38 cellular contexts compared by ENCODE assay signal in genomic region chr20:10268636-10269035, GRCh38. TPM values are rescaled to one million over a fixed set of nuclear protein-coding genes. Genes with fewer than 3 reads are reported as not detected.
"Had no signal": no experiment of that assay in that cellular context is flagged by ENCODE, and none has a peak within 500 bp of the region (broad histone marks: within the 10 kb centered on the region; RNA-seq: fewer than 3 reads in every experiment).

No MANE protein-coding gene starts in this region.

- H3K4me2 ChIP-seq: KMS-11 had no signal

- H3K36me3 ChIP-seq: MG63 had no signal

- H3K9ac ChIP-seq: KMS-11 had no signal

- H3K4me3 ChIP-seq: MG63 had no signal

- H3K27ac ChIP-seq: KMS-11 had no signal

- DNase-seq: Karpas-422, Kasumi-1, KG1, MG63, MM.1S, MV-4-11, NCI-H1048, NCI-H1092, NCI-H1092 treated with DMSO at 0.1 percent for 48 hours, NCI-H1105, NCI-H1105 treated with DMSO at 0.1 percent for 48 hours, NCI-H1417, NCI-H1417 treated with DMSO at 0.1 percent for 48 hours, NCI-H1436, NCI-H1436 treated with DMSO at 0.1 percent for 48 hours, NCI-H146, NCI-H1694, NCI-H1694 treated with DMSO at 0.1 percent for 48 hours, NCI-H187, NCI-H187 treated with DMSO at 0.1 percent for 48 hours, NCI-H1930, NCI-H2029, NCI-H2029 treated with DMSO at 0.1 percent for 48 hours, NCI-H2081, NCI-H2081 treated with DMSO at 0.1 percent for 48 hours, NCI-H2107, NCI-H2171, NCI-H2171 treated with DMSO at 0.1 percent for 48 hours, NCI-H2227 treated with DMSO at 0.1 percent for 48 hours, NCI-H226, NCI-H345, NCI-H446, NCI-H446 treated with DMSO at 0.1 percent for 48 hours, NCI-H510A, NCI-H510A treated with DMSO at 0.1 percent for 48 hours, NCI-H524 had no signal

- H3K9me3 ChIP-seq: MG63 had no signal

- H3K27me3 ChIP-seq: MG63 had no signal

RNA-seq across cellular contexts. Expression of gene SNAP25, which starts 50.0 kb away (rescaled TPM):
- total RNA-seq: MCF 10A had no signal
